In genomic region chr5:180156141-180156540, GRCh38 we compare ENCODE assay signal across 28 cellular contexts. TPM values are rescaled to one million over a fixed set of nuclear protein-coding genes. Genes with fewer than 3 reads are reported as not detected.
DNase-seq lines count a peak whose midpoint lies in the region; ATAC-seq, FAIRE-seq and TF ChIP-seq lines count a peak whose summit lies in the region.
"Had no signal": no experiment of that assay in that cellular context is flagged by ENCODE, and none has a peak within 500 bp of the region (broad histone marks: within the 10 kb centered on the region; RNA-seq: fewer than 3 reads in every experiment).

No MANE protein-coding gene starts in this region.

- H3K79me2 ChIP-seq in Karpas-422 (ENCODE audit: low read length) (no peaks in the 10 kb centered on the region), HepG2 (ENCODE audit: insufficient read depth, low read length) (no peaks in the 10 kb centered on the region)

- WGBS in HepG2 (ENCODE audit: low lambda C conversion rate) = 22% methylated on average over 7 of the region's 10 CpGs

- H3K27ac ChIP-seq in Karpas-422 (ENCODE audit: low read length) (no peak overlapping the region), HepG2 (ENCODE audit: extremely low read length, insufficient read depth, low read length) (no peak overlapping the region)
- H3K27ac ChIP-seq: ascending aorta, C4-2B, epithelial cell of prostate, neural progenitor cell, tibial artery had no signal

- H3K4me1 ChIP-seq in Karpas-422 (ENCODE audit: low read length) (no peaks in the 10 kb centered on the region), HepG2 (ENCODE audit: insufficient read depth, low read length) (no peaks in the 10 kb centered on the region)
- H3K4me1 ChIP-seq: ascending aorta, neural progenitor cell, tibial artery had no signal

- H3K36me3 ChIP-seq in Karpas-422 (ENCODE audit: insufficient read depth, low read length) = no peaks in the 10 kb centered on the region
- H3K36me3 ChIP-seq in HepG2 (replicated peaks in 1 of 2; ENCODE audit: control insufficient read depth in 1 of 2, insufficient read depth in 2 of 2, low read length in 2 of 2) = no peaks in the 10 kb centered on the region
- H3K36me3 ChIP-seq: ascending aorta, neural progenitor cell, tibial artery had no signal

- peak; percentile 83 for ATAC-seq in HepG2
- ATAC-seq: stimulated activated naive CD8-positive, alpha-beta T cell treated with anti-CD3 and anti-CD28 coated beads, Interleukin-15, Interleukin-2, amounts not matched to agents 100 U/mL and 50 U/mL, for 24 hours had no signal

- BruUV-seq in HepG2 (replicated peaks; lab: Mats Ljungman, UMichigan) = no TSS peak

- H3K4me3 ChIP-seq in Karpas-422 (ENCODE audit: low read length) = no peak overlapping the region
- no peak overlapping the region for H3K4me3 ChIP-seq in HepG2 (replicated peaks in 1 of 3; ENCODE audit: insufficient read depth in 1 of 3, low read depth in 2 of 3, low read length in 3 of 3)
- H3K4me3 ChIP-seq: ascending aorta, neural progenitor cell, tibial artery had no signal

- CTCF ChIA-PET in activated naive CD4-positive, alpha-beta T cell treated with anti-CD3 and anti-CD28 coated beads, Interleukin-2, amount 10 ng/mL, durations not matched to agents 7 days and 5 days (lab: Charles Lee) = no interaction called here
- CTCF ChIA-PET in HepG2 (lab: Yijun Ruan, JAX; ENCODE audit: low intra/inter-chr PET ratio, low total read pairs) = no interaction called here

- peak; percentile 1 for DNase-seq in activated naive CD4-positive, alpha-beta T cell treated with anti-CD3 and anti-CD28 coated beads, Interleukin-2, amount 10 ng/mL, durations not matched to agents 7 days and 5 days
- DNase-seq in activated naive CD4-positive, alpha-beta T cell (lab: John Stamatoyannopoulos, UW) = no peak
- DNase-seq in Karpas-422 (peak; percentile 6), HepG2 (ENCODE audit: low spot score) (no peak), type B pancreatic cell (ENCODE audit: extremely low spot score, unreplicated experiment) (peak; percentile 52), ureter (ENCODE audit: low spot score) (no peak), NCI-H748 treated with DMSO at 0.1 percent for 48 hours (lab: John Stamatoyannopoulos, UW) (no peak), middle frontal gyrus (ENCODE audit: extremely low spot score, low spot score) (no peak)
- DNase-seq: activated CD4-positive, alpha-beta memory T cell treated with anti-CD3 and anti-CD28 coated beads for 36 hours; activated CD4-positive, CD25-positive, alpha-beta regulatory T cell; activated naive CD4-positive, alpha-beta T cell treated with anti-CD3 and anti-CD28 coated beads, Interleukin-2, amount 50 U/mL, for 16 hours; Calu3; hippocampal formation; NCI-H1417; NCI-H446 treated with DMSO at 0.1 percent for 48 hours; stimulated activated CD4-positive, alpha-beta T cell treated with anti-CD3 and anti-CD28 coated beads, Interleukin-2, amount 100 ng/mL, for 48 hours; stimulated activated naive CD8-positive, alpha-beta T cell treated with anti-CD3 and anti-CD28 coated beads, Interleukin-15, Interleukin-2, amounts not matched to agents 100 U/mL and 50 U/mL, for 24 hours; T-helper 9 cell; tibial artery had no signal

- in situ Hi-C loops in HepG2 (cut with HindIII; ENCODE audit: extremely low pct_ligation_motif_present, low pct_unique_long_range_greater_than_20kb) = no loop called here

- TF ChIP-seq CTCF in HepG2 (CRISPR knock-in tag; IDR thresholded peaks at IDR 0.05) (peak; percentile 21; the same call in 1 of the 2 replicates), type B pancreatic cell (conservative IDR thresholded peaks at IDR 0.05) (no peak)

- H3K9me2 ChIP-seq in Karpas-422 (replicated peaks; ENCODE audit: insufficient read depth, low read length) = no peaks in the 10 kb centered on the region

- no peak for TF ChIP-seq RAD21 in HepG2 (CRISPR knock-in tag; IDR thresholded peaks at IDR 0.05)

- H3K9me3 Mint-ChIP-seq in activated naive CD4-positive, alpha-beta T cell treated with anti-CD3 and anti-CD28 coated beads, Interleukin-2, amount 10 ng/mL, durations not matched to agents 7 days and 5 days = no peaks in the 10 kb centered on the region
- H3K9me3 Mint-ChIP-seq in type B pancreatic cell = no peaks in the 10 kb centered on the region
- H3K9me3 Mint-ChIP-seq: activated CD4-positive, alpha-beta memory T cell treated with anti-CD3 and anti-CD28 coated beads for 36 hours had no signal

- H3K9ac ChIP-seq in Karpas-422 (ENCODE audit: low read length) (no peak overlapping the region), HepG2 (ENCODE audit: insufficient read depth, low read depth, low read length) (no peak overlapping the region)
- H3K9ac ChIP-seq: neural progenitor cell had no signal

- H3K4me1 Mint-ChIP-seq in activated naive CD4-positive, alpha-beta T cell treated with anti-CD3 and anti-CD28 coated beads, Interleukin-2, amount 10 ng/mL, durations not matched to agents 7 days and 5 days = no peaks in the 10 kb centered on the region
- H3K4me1 Mint-ChIP-seq in type B pancreatic cell (ENCODE audit: unreplicated experiment) = no peaks in the 10 kb centered on the region
- H3K4me1 Mint-ChIP-seq: neural progenitor cell had no signal

- TF ChIP-seq EP300 in HepG2 (IDR thresholded peaks at IDR 0.05; ENCODE audit: low read depth in 2 of 2, low read length in 2 of 2) = no peak
- TF ChIP-seq EP300 in HepG2 (CRISPR knock-in tag; IDR thresholded peaks at IDR 0.05; ENCODE audit: borderline replicate concordance) = no peak

- H3K9me3 ChIP-seq in Karpas-422 (ENCODE audit: low read length) = no peaks in the 10 kb centered on the region
- no peaks in the 10 kb centered on the region for H3K9me3 ChIP-seq in HepG2 (ENCODE audit: low read length)

- H3K4me2 ChIP-seq in Karpas-422 (ENCODE audit: low read depth, low read length, poor library complexity, severe bottlenecking) = no peak overlapping the region
- H3K4me2 ChIP-seq in HepG2 (ENCODE audit: low read depth, low read length) = no peak overlapping the region
- H3K4me2 ChIP-seq: neural progenitor cell had no signal

- intact Hi-C loops in HepG2 (cut with micrococcal nuclease; ENCODE audit: unreplicated experiment) = no loop called here

- no peak for FAIRE-seq in HepG2 (lab: Jason Lieb, UNC)
- FAIRE-seq: H54 had no signal

- no peak overlapping the region for H3K27ac Mint-ChIP-seq in activated naive CD4-positive, alpha-beta T cell treated with anti-CD3 and anti-CD28 coated beads, Interleukin-2, amount 10 ng/mL, durations not matched to agents 7 days and 5 days
- H3K27ac Mint-ChIP-seq in type B pancreatic cell = no peak overlapping the region
- H3K27ac Mint-ChIP-seq: activated CD4-positive, alpha-beta memory T cell treated with anti-CD3 and anti-CD28 coated beads for 36 hours; neural progenitor cell had no signal

- no peak overlapping the region for H3K4me3 Mint-ChIP-seq in activated naive CD4-positive, alpha-beta T cell treated with anti-CD3 and anti-CD28 coated beads, Interleukin-2, amount 10 ng/mL, durations not matched to agents 7 days and 5 days
- H3K4me3 Mint-ChIP-seq in type B pancreatic cell = no peak overlapping the region
- H3K4me3 Mint-ChIP-seq: activated CD4-positive, alpha-beta memory T cell treated with anti-CD3 and anti-CD28 coated beads for 36 hours; neural progenitor cell had no signal

- peaks cover 17% of the 10 kb centered on the region for H3K27me3 Mint-ChIP-seq in activated naive CD4-positive, alpha-beta T cell treated with anti-CD3 and anti-CD28 coated beads, Interleukin-2, amount 10 ng/mL, durations not matched to agents 7 days and 5 days
- H3K27me3 Mint-ChIP-seq in type B pancreatic cell = peaks cover 6% of the 10 kb centered on the region

- H3K27me3 ChIP-seq in Karpas-422 (ENCODE audit: low read length) = no peaks in the 10 kb centered on the region
- peaks cover 2 to 47% of the 10 kb centered on the region in 2 experiments; a peak in 4 of 5 replicates for H3K27me3 ChIP-seq in HepG2 (ENCODE audit: control insufficient read depth in 1 of 2, insufficient read depth in 2 of 2, low read length in 2 of 2)
- H3K27me3 ChIP-seq: ascending aorta, neural progenitor cell had no signal

- H2AFZ ChIP-seq in Karpas-422 (ENCODE audit: low read length) = no peak overlapping the region
- no peak overlapping the region for H2AFZ ChIP-seq in HepG2 (ENCODE audit: low read length)
- H2AFZ ChIP-seq: neural progenitor cell had no signal

- no peaks in the 10 kb centered on the region for H3K36me3 Mint-ChIP-seq in activated naive CD4-positive, alpha-beta T cell treated with anti-CD3 and anti-CD28 coated beads, Interleukin-2, amount 10 ng/mL, durations not matched to agents 7 days and 5 days
- H3K36me3 Mint-ChIP-seq in type B pancreatic cell = no peaks in the 10 kb centered on the region
- H3K36me3 Mint-ChIP-seq: activated CD4-positive, alpha-beta memory T cell treated with anti-CD3 and anti-CD28 coated beads for 36 hours; neural progenitor cell had no signal

- no peak for TF ChIP-seq POLR2A in HepG2 (IDR thresholded peaks at IDR 0.05; ENCODE audit: insufficient read depth in 1 of 2, low read depth in 2 of 2, low read length in 2 of 2)

- H4K20me1 ChIP-seq in Karpas-422 (ENCODE audit: insufficient read depth, low read depth, low read length) = no peaks in the 10 kb centered on the region
- H4K20me1 ChIP-seq in HepG2 (ENCODE audit: insufficient read depth, low read length) = no peaks in the 10 kb centered on the region

- POLR2A ChIA-PET in HepG2 (lab: Yijun Ruan, JAX) = no interaction called here

RNA-seq across cellular contexts. Expression of gene RASGEF1C, which starts 52.9 kb away (rescaled TPM):
- total RNA-seq in Karpas-422 (2014; rRNA removed; shearing (Covaris generic); ENCODE audit: low replicate concordance) = not detected in 2 replicates
- total RNA-seq in HepG2 (2016; rRNA removed; fragmentation: Illumina TruSeq; extraction: Trizol) (not detected in 2 replicates), type B pancreatic cell (ENCODE audit: low replicate concordance) (0.36 and 0.77 TPM in 2 replicates), ureter (not detected)
- not detected in 2 replicates for total RNA-seq in HepG2 (2016; cell fraction: cytosol; rRNA removed; fragmentation: Illumina TruSeq; extraction: Trizol; ENCODE audit: low read depth)
- not detected in 2 replicates for total RNA-seq in HepG2 (2016; cell fraction: insoluble cytoplasmic fraction; rRNA removed; fragmentation: Illumina TruSeq; extraction: Trizol)
- not detected in 2 replicates for total RNA-seq in HepG2 (2016; cell fraction: membrane; rRNA removed; fragmentation: Illumina TruSeq; extraction: Trizol)
- total RNA-seq in HepG2 (2016; cell fraction: nucleus; rRNA removed; fragmentation: Illumina TruSeq; extraction: Trizol) = not detected in 2 replicates
- polyA plus RNA-seq in HepG2 (2011; rRNA removed) = 0.14 TPM in 1 of 2 replicates, not detected in the other
- polyA plus RNA-seq in HepG2 (2011; cell fraction: cytosol; rRNA removed) = 0.03 TPM in 1 of 2 replicates, not detected in the other
- 0.21 TPM in 1 of 2 replicates, not detected in the other for polyA plus RNA-seq in HepG2 (2011; cell fraction: nucleus; rRNA removed)
- polyA plus RNA-seq in HepG2 (2012) = not detected in 2 replicates
- polyA plus RNA-seq in HepG2 (2016; cell fraction: cytosol; fragmentation: Illumina TruSeq; extraction: Trizol; ENCODE audit: low read depth) = 0.10 TPM in 1 of 2 replicates, not detected in the other
- not detected in 2 replicates for polyA plus RNA-seq in HepG2 (2016; cell fraction: insoluble cytoplasmic fraction; fragmentation: Illumina TruSeq; extraction: Trizol; ENCODE audit: low read depth)
- 0.14 TPM in 1 of 2 replicates, not detected in the other for polyA plus RNA-seq in HepG2 (2016; cell fraction: membrane; fragmentation: Illumina TruSeq; extraction: Trizol; ENCODE audit: low read depth)
- polyA plus RNA-seq in HepG2 (2016; cell fraction: nucleus; fragmentation: Illumina TruSeq; extraction: Trizol; ENCODE audit: insufficient read depth, low read depth) = not detected in 2 replicates
- 0.70 TPM in 1 of 2 replicates, not detected in the other for polyA minus RNA-seq in HepG2 (2011; rRNA and poly(A)+ RNA removed; ENCODE audit: low replicate concordance)
- polyA minus RNA-seq in HepG2 (2011; cell fraction: cytosol; rRNA and poly(A)+ RNA removed) = not detected in 2 replicates
- not detected in 2 replicates for polyA minus RNA-seq in HepG2 (2011; cell fraction: nucleus; rRNA and poly(A)+ RNA removed)
- total RNA-seq: activated CD4-positive, alpha-beta memory T cell treated with anti-CD3 and anti-CD28 coated beads for 36 hours; ascending aorta; Calu3; fibroblast of villous mesenchyme; G401; M059J had no signal
- polyA plus RNA-seq: AG04450 had no signal

Comparison
In these comparisons a context has a peak if more than half of its experiments do, and no peak if none do; other contexts are left out.
1. DNase-seq: peak in activated naive CD4-positive, alpha-beta T cell treated with anti-CD3 and anti-CD28 coated beads, Interleukin-2, amount 10 ng/mL, durations not matched to agents 7 days and 5 days (single experiment), Karpas-422 (single experiment) and type B pancreatic cell (single experiment); none in activated naive CD4-positive, alpha-beta T cell (0 of 4), HepG2 (single experiment), ureter (single experiment), NCI-H748 treated with DMSO at 0.1 percent for 48 hours (single experiment) and middle frontal gyrus (single experiment).